1 cellular context compared by ENCODE assay signal in genomic region chr17:28982191-28982793, GRCh38.
TF ChIP-seq lines count a peak whose summit lies in the region.

No MANE protein-coding gene starts in this region.

TF ChIP-seq in K562, 482 proteins besides CTCF, POLR2A, EP300 and RAD21:
- TF ChIP-seq TRIM28 (IDR thresholded peaks at IDR 0.05) (no peak), LEF1 (IDR thresholded peaks at IDR 0.05) (no peak), NR2C2 (CRISPR knock-in tag; IDR thresholded peaks at IDR 0.05) (no peak), NR2C2 (tag; IDR thresholded peaks at IDR 0.05) (peak; percentile 57; the same call in 1 of the 2 replicates), ZNF584 (CRISPR knock-in tag; IDR thresholded peaks at IDR 0.05; ENCODE audit: low read depth) (0 out of 2 replicates have a peak, but pooled peaks have one; percentile 62), ZNF175 (CRISPR knock-in tag; IDR thresholded peaks at IDR 0.05; ENCODE audit: low read depth) (peak; percentile 84), BHLHE40 (IDR thresholded peaks at IDR 0.05; ENCODE audit: low read length) (peak; percentile 65), CEBPG (CRISPR knock-in tag; IDR thresholded peaks at IDR 0.05) (no peak), CEBPG (tag; conservative IDR thresholded peaks at IDR 0.05 in 1 of 2, IDR thresholded peaks at IDR 0.05 in 1 of 2) (0 out of 4 replicates have a peak, but pooled peaks of 1 of the 2 experiments have one; percentile 30), ETV1 (tag; conservative IDR thresholded peaks at IDR 0.05; ENCODE audit: low read depth) (peak; percentile 51; the same call in 1 of the 2 replicates), NBN (IDR thresholded peaks at IDR 0.05; ENCODE audit: low read depth) (no peak), ZNF644 (tag; IDR thresholded peaks at IDR 0.05; ENCODE audit: low read depth) (no peak), CTBP1 (IDR thresholded peaks at IDR 0.05; ENCODE audit: borderline replicate concordance) (no peak), ZSCAN32 (CRISPR knock-in tag; IDR thresholded peaks at IDR 0.05) (no peak), SMARCE1 (IDR thresholded peaks at IDR 0.05) (no peak), L3MBTL2 (IDR thresholded peaks at IDR 0.05) (peak; percentile 67; the same call in 1 of the 2 replicates), GABPA (tag; conservative IDR thresholded peaks at IDR 0.05; ENCODE audit: low read depth) (peak; percentile 82)
- TF ChIP-seq, protein P1, sequence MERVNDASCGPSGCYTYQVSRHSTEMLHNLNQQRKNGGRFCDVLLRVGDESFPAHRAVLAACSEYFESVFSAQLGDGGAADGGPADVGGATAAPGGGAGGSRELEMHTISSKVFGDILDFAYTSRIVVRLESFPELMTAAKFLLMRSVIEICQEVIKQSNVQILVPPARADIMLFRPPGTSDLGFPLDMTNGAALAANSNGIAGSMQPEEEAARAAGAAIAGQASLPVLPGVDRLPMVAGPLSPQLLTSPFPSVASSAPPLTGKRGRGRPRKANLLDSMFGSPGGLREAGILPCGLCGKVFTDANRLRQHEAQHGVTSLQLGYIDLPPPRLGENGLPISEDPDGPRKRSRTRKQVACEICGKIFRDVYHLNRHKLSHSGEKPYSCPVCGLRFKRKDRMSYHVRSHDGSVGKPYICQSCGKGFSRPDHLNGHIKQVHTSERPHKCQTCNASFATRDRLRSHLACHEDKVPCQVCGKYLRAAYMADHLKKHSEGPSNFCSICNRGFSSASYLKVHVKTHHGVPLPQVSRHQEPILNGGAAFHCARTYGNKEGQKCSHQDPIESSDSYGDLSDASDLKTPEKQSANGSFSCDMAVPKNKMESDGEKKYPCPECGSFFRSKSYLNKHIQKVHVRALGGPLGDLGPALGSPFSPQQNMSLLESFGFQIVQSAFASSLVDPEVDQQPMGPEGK (CRISPR knock-in tag; IDR thresholded peaks at IDR 0.05; ENCODE audit: borderline replicate concordance): no peak
- TF ChIP-seq, protein P2, sequence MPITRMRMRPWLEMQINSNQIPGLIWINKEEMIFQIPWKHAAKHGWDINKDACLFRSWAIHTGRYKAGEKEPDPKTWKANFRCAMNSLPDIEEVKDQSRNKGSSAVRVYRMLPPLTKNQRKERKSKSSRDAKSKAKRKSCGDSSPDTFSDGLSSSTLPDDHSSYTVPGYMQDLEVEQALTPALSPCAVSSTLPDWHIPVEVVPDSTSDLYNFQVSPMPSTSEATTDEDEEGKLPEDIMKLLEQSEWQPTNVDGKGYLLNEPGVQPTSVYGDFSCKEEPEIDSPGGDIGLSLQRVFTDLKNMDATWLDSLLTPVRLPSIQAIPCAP (CRISPR knock-in tag; IDR thresholded peaks at IDR 0.05; ENCODE audit: borderline replicate concordance): no peak
- TF ChIP-seq, protein P3, sequence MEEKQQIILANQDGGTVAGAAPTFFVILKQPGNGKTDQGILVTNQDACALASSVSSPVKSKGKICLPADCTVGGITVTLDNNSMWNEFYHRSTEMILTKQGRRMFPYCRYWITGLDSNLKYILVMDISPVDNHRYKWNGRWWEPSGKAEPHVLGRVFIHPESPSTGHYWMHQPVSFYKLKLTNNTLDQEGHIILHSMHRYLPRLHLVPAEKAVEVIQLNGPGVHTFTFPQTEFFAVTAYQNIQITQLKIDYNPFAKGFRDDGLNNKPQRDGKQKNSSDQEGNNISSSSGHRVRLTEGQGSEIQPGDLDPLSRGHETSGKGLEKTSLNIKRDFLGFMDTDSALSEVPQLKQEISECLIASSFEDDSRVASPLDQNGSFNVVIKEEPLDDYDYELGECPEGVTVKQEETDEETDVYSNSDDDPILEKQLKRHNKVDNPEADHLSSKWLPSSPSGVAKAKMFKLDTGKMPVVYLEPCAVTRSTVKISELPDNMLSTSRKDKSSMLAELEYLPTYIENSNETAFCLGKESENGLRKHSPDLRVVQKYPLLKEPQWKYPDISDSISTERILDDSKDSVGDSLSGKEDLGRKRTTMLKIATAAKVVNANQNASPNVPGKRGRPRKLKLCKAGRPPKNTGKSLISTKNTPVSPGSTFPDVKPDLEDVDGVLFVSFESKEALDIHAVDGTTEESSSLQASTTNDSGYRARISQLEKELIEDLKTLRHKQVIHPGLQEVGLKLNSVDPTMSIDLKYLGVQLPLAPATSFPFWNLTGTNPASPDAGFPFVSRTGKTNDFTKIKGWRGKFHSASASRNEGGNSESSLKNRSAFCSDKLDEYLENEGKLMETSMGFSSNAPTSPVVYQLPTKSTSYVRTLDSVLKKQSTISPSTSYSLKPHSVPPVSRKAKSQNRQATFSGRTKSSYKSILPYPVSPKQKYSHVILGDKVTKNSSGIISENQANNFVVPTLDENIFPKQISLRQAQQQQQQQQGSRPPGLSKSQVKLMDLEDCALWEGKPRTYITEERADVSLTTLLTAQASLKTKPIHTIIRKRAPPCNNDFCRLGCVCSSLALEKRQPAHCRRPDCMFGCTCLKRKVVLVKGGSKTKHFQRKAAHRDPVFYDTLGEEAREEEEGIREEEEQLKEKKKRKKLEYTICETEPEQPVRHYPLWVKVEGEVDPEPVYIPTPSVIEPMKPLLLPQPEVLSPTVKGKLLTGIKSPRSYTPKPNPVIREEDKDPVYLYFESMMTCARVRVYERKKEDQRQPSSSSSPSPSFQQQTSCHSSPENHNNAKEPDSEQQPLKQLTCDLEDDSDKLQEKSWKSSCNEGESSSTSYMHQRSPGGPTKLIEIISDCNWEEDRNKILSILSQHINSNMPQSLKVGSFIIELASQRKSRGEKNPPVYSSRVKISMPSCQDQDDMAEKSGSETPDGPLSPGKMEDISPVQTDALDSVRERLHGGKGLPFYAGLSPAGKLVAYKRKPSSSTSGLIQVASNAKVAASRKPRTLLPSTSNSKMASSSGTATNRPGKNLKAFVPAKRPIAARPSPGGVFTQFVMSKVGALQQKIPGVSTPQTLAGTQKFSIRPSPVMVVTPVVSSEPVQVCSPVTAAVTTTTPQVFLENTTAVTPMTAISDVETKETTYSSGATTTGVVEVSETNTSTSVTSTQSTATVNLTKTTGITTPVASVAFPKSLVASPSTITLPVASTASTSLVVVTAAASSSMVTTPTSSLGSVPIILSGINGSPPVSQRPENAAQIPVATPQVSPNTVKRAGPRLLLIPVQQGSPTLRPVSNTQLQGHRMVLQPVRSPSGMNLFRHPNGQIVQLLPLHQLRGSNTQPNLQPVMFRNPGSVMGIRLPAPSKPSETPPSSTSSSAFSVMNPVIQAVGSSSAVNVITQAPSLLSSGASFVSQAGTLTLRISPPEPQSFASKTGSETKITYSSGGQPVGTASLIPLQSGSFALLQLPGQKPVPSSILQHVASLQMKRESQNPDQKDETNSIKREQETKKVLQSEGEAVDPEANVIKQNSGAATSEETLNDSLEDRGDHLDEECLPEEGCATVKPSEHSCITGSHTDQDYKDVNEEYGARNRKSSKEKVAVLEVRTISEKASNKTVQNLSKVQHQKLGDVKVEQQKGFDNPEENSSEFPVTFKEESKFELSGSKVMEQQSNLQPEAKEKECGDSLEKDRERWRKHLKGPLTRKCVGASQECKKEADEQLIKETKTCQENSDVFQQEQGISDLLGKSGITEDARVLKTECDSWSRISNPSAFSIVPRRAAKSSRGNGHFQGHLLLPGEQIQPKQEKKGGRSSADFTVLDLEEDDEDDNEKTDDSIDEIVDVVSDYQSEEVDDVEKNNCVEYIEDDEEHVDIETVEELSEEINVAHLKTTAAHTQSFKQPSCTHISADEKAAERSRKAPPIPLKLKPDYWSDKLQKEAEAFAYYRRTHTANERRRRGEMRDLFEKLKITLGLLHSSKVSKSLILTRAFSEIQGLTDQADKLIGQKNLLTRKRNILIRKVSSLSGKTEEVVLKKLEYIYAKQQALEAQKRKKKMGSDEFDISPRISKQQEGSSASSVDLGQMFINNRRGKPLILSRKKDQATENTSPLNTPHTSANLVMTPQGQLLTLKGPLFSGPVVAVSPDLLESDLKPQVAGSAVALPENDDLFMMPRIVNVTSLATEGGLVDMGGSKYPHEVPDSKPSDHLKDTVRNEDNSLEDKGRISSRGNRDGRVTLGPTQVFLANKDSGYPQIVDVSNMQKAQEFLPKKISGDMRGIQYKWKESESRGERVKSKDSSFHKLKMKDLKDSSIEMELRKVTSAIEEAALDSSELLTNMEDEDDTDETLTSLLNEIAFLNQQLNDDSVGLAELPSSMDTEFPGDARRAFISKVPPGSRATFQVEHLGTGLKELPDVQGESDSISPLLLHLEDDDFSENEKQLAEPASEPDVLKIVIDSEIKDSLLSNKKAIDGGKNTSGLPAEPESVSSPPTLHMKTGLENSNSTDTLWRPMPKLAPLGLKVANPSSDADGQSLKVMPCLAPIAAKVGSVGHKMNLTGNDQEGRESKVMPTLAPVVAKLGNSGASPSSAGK (IDR thresholded peaks at IDR 0.05): peak; percentile 24; the same call in 1 of the 2 replicates
- TF ChIP-seq, protein P4, sequence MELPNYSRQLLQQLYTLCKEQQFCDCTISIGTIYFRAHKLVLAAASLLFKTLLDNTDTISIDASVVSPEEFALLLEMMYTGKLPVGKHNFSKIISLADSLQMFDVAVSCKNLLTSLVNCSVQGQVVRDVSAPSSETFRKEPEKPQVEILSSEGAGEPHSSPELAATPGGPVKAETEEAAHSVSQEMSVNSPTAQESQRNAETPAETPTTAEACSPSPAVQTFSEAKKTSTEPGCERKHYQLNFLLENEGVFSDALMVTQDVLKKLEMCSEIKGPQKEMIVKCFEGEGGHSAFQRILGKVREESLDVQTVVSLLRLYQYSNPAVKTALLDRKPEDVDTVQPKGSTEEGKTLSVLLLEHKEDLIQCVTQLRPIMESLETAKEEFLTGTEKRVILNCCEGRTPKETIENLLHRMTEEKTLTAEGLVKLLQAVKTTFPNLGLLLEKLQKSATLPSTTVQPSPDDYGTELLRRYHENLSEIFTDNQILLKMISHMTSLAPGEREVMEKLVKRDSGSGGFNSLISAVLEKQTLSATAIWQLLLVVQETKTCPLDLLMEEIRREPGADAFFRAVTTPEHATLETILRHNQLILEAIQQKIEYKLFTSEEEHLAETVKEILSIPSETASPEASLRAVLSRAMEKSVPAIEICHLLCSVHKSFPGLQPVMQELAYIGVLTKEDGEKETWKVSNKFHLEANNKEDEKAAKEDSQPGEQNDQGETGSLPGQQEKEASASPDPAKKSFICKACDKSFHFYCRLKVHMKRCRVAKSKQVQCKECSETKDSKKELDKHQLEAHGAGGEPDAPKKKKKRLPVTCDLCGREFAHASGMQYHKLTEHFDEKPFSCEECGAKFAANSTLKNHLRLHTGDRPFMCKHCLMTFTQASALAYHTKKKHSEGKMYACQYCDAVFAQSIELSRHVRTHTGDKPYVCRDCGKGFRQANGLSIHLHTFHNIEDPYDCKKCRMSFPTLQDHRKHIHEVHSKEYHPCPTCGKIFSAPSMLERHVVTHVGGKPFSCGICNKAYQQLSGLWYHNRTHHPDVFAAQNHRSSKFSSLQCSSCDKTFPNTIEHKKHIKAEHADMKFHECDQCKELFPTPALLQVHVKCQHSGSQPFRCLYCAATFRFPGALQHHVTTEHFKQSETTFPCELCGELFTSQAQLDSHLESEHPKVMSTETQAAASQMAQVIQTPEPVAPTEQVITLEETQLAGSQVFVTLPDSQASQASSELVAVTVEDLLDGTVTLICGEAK (IDR thresholded peaks at IDR 0.05): 0 out of 2 replicates have a peak, but pooled peaks have one; percentile 31
- TF ChIP-seq, protein P4 (CRISPR knock-in tag; IDR thresholded peaks at IDR 0.05): no peak
TF ChIP-seq in K562: peak in this region for 10.
